ENCODE assay signal across 9 cellular contexts in genomic region chr11:112289588-112290461, GRCh38. TPM values are rescaled to one million over a fixed set of nuclear protein-coding genes. Genes with fewer than 3 reads are reported as not detected.
DNase-seq lines count a peak whose midpoint lies in the region; ATAC-seq and TF ChIP-seq lines count a peak whose summit lies in the region.
"Had no signal": no experiment of that assay in that cellular context is flagged by ENCODE, and none has a peak within 500 bp of the region (broad histone marks: within the 10 kb centered on the region; RNA-seq: fewer than 3 reads in every experiment).

No MANE protein-coding gene starts in this region.

- H3K4me1 Mint-ChIP-seq in activated CD8-positive, alpha-beta memory T cell treated with anti-CD3 and anti-CD28 coated beads, Interleukin-2, amount 10 ng/mL, durations not matched to agents 7 days and 5 days = peaks cover 24% of the 10 kb centered on the region
- H3K4me1 Mint-ChIP-seq in endodermal cell = peaks cover 7% of the 10 kb centered on the region

- H3K4me3 ChIP-seq in AG10803 (ENCODE audit: low read length) (peak overlapping the region; percentile 76), endodermal cell (ENCODE audit: low read length) (peak overlapping the region; percentile 79), mesodermal cell (ENCODE audit: extremely low read depth, insufficient read depth, low read length, poor library complexity, severe bottlenecking) (peak overlapping the region; percentile 55)

- CTCF ChIA-PET in activated CD8-positive, alpha-beta memory T cell treated with anti-CD3 and anti-CD28 coated beads, Interleukin-2, amount 10 ng/mL, durations not matched to agents 7 days and 5 days (lab: Charles Lee) = interaction anchor here (1.0 to 16.5 kb wide), 5 partner anchors 10 to 999 kb away, joined by 4 to 373 read pairs (median 14); partner anchors contain the start of gene PTS

- 5 to 10% methylated on average over 17 to 58 of the region's 58 CpGs for WGBS in endodermal cell (ENCODE audit: insufficient coverage in 1 of 2, insufficient read length in 1 of 2), 2 experiments
- WGBS in mesodermal cell (ENCODE audit: insufficient coverage in 2 of 2), 2 experiments = 5% methylated on average over 49 to 50 of the region's 58 CpGs

- H3K36me3 Mint-ChIP-seq in activated CD8-positive, alpha-beta memory T cell treated with anti-CD3 and anti-CD28 coated beads, Interleukin-2, amount 10 ng/mL, durations not matched to agents 7 days and 5 days = peaks cover 8% of the 10 kb centered on the region
- no peaks in the 10 kb centered on the region for H3K36me3 Mint-ChIP-seq in endodermal cell (ENCODE audit: low read depth)

- peaks cover 17% of the 10 kb centered on the region for H3K27me3 Mint-ChIP-seq in activated CD8-positive, alpha-beta memory T cell treated with anti-CD3 and anti-CD28 coated beads, Interleukin-2, amount 10 ng/mL, durations not matched to agents 7 days and 5 days
- peaks cover 55% of the 10 kb centered on the region for H3K27me3 Mint-ChIP-seq in endodermal cell (ENCODE audit: insufficient read depth)

- DNase-seq in AG10803 (ENCODE audit: low read depth) (peak; percentile 66), NCI-H748 treated with DMSO at 0.1 percent for 48 hours (lab: John Stamatoyannopoulos, UW) (peak; percentile 11), endodermal cell (peak; percentile 93)
- peak; percentile 87 for DNase-seq in activated CD8-positive, alpha-beta memory T cell treated with anti-CD3 and anti-CD28 coated beads, Interleukin-2, amount 10 ng/mL, durations not matched to agents 7 days and 5 days
- DNase-seq in stimulated activated CD8-positive, alpha-beta memory T cell treated with anti-CD3 and anti-CD28 coated beads, Interleukin-15, amount 100 ng/mL, for 4 hours (ENCODE audit: low read depth in 2 of 2) = peak; percentile 62 to 65

- H3K4me1 ChIP-seq in endodermal cell (ENCODE audit: control insufficient read depth, insufficient read depth, low read length) (no peaks in the 10 kb centered on the region), mesodermal cell (ENCODE audit: control insufficient read depth, insufficient read depth, low read length, poor library complexity, severe bottlenecking) (peaks cover 5% of the 10 kb centered on the region)

- peak; percentile 52 for TF ChIP-seq CTCF in AG10803 (conservative IDR thresholded peaks at IDR 0.05; ENCODE audit: low read length)
- TF ChIP-seq CTCF in endodermal cell (conservative IDR thresholded peaks at IDR 0.05) = peak; percentile 92

- no peak overlapping the region for H3K9ac ChIP-seq in endodermal cell (ENCODE audit: extremely low read depth, low read length, poor library complexity, severe bottlenecking)

- H3K4me3 Mint-ChIP-seq in activated CD8-positive, alpha-beta memory T cell treated with anti-CD3 and anti-CD28 coated beads, Interleukin-2, amount 10 ng/mL, durations not matched to agents 7 days and 5 days = peak overlapping the region; percentile 71
- H3K4me3 Mint-ChIP-seq in endodermal cell = peak overlapping the region; percentile 58

- H3K36me3 ChIP-seq in endodermal cell (ENCODE audit: control insufficient read depth, insufficient read depth, low read length) (no peaks in the 10 kb centered on the region), mesodermal cell (ENCODE audit: control insufficient read depth, insufficient read depth, low read length) (no peaks in the 10 kb centered on the region)

- ATAC-seq in GM18873 (IDR thresholded peaks at IDR 0.05; ENCODE audit: low FRiP score, unreplicated experiment) (peak; percentile 73), HG03135 (IDR thresholded peaks at IDR 0.05; ENCODE audit: unreplicated experiment) (peak; percentile 95)
- peak; percentile 99 for ATAC-seq in activated CD8-positive, alpha-beta memory T cell treated with anti-CD3 and anti-CD28 coated beads, Interleukin-2, amount 10 ng/mL, durations not matched to agents 7 days and 5 days

- H3K9me3 ChIP-seq in endodermal cell (ENCODE audit: control insufficient read depth, low read length) (no peaks in the 10 kb centered on the region), mesodermal cell (ENCODE audit: control insufficient read depth, low read length) (no peaks in the 10 kb centered on the region)

- H3K27ac Mint-ChIP-seq in activated CD8-positive, alpha-beta memory T cell treated with anti-CD3 and anti-CD28 coated beads, Interleukin-2, amount 10 ng/mL, durations not matched to agents 7 days and 5 days = peak overlapping the region; percentile 71
- no peak overlapping the region for H3K27ac Mint-ChIP-seq in endodermal cell

- H3K27me3 ChIP-seq in endodermal cell (ENCODE audit: control insufficient read depth, insufficient read depth, low read length, poor library complexity, severe bottlenecking) = peaks cover 35% of the 10 kb centered on the region

- H3K9me3 Mint-ChIP-seq in activated CD8-positive, alpha-beta memory T cell treated with anti-CD3 and anti-CD28 coated beads, Interleukin-2, amount 10 ng/mL, durations not matched to agents 7 days and 5 days (ENCODE audit: low read depth) = no peaks in the 10 kb centered on the region
- H3K9me3 Mint-ChIP-seq in endodermal cell = no peaks in the 10 kb centered on the region

- H3K27ac ChIP-seq in endodermal cell (ENCODE audit: low read depth, low read length) (no peak overlapping the region), mesodermal cell (ENCODE audit: low read depth, low read length, severe bottlenecking) (no peak overlapping the region)

RNA-seq across cellular contexts. Expression of gene PLET1, which starts 29.2 kb away (rescaled TPM):
- total RNA-seq in activated CD8-positive, alpha-beta memory T cell treated with anti-CD3 and anti-CD28 coated beads, Interleukin-2, amount 10 ng/mL, durations not matched to agents 7 days and 5 days = not detected
- total RNA-seq in endodermal cell = not detected
- not detected for polyA plus RNA-seq in endodermal cell (2013, experiment 1 of 2)
- not detected for polyA plus RNA-seq in endodermal cell (2013, experiment 2 of 2)
- polyA plus RNA-seq in mesodermal cell (2013, experiment 1 of 2) = not detected
- polyA plus RNA-seq in mesodermal cell (2013, experiment 2 of 2) = not detected
- total RNA-seq: activated CD8-positive, alpha-beta memory T cell treated with anti-CD3 and anti-CD28 coated beads for 36 hours had no signal

Comparison
In these comparisons a context has a peak if more than half of its experiments do, and no peak if none do; other contexts are left out.
1. DNase-seq: peak in every context shown above with its lines; median percentile 93 in endodermal cell; 87 in activated CD8-positive, alpha-beta memory T cell treated with anti-CD3 and anti-CD28 coated beads, Interleukin-2, amount 10 ng/mL, durations not matched to agents 7 days and 5 days; 66 in AG10803; 64 in stimulated activated CD8-positive, alpha-beta memory T cell treated with anti-CD3 and anti-CD28 coated beads, Interleukin-15, amount 100 ng/mL, for 4 hours; 11 in NCI-H748 treated with DMSO at 0.1 percent for 48 hours.